In genomic region chr6:22447862-22448261, GRCh38 we compare ENCODE assay signal across 19 cellular contexts.
DNase-seq lines count a peak whose midpoint lies in the region; ATAC-seq and TF ChIP-seq lines count a peak whose summit lies in the region.
"Had no signal": no experiment of that assay in that cellular context is flagged by ENCODE, and none has a peak within 500 bp of the region (broad histone marks: within the 10 kb centered on the region; RNA-seq: fewer than 3 reads in every experiment).

No MANE protein-coding gene starts in this region.

- H3K4me3 ChIP-seq in Loucy (ENCODE audit: low read length, poor library complexity, severe bottlenecking) (no peak overlapping the region), SJCRH30 (peak overlapping the region; percentile 38), fibroblast of the aortic adventitia (ENCODE audit: low read depth, low read length) (no peak overlapping the region), upper lobe of right lung (no peak overlapping the region)
- H3K4me3 ChIP-seq: K562 had no signal

- H3K9me3 Mint-ChIP-seq in T-helper 2 cell treated with Interferon-gamma antibody and Interleukin-4, amounts not matched to agents 5 μg/mL and 100 μg/mL, for 36 hours: peaks cover 4% of the 10 kb centered on the region
- H3K9me3 Mint-ChIP-seq: activated CD4-positive, alpha-beta T cell treated with anti-CD3 and anti-CD28 coated beads, Interleukin-2, amount 10 ng/mL, durations not matched to agents 24 days and 14 days had no signal

- no peaks in the 10 kb centered on the region for H3K4me1 Mint-ChIP-seq in T-helper 2 cell treated with Interferon-gamma antibody and Interleukin-4, amounts not matched to agents 5 μg/mL and 100 μg/mL, for 36 hours (ENCODE audit: low read depth)
- H3K4me1 Mint-ChIP-seq: activated CD4-positive, alpha-beta T cell treated with anti-CD3 and anti-CD28 coated beads, Interleukin-2, amount 10 ng/mL, durations not matched to agents 24 days and 14 days had no signal

- no peaks in the 10 kb centered on the region for H3K27me3 Mint-ChIP-seq in T-helper 2 cell treated with Interferon-gamma antibody and Interleukin-4, amounts not matched to agents 5 μg/mL and 100 μg/mL, for 36 hours (ENCODE audit: low read depth)
- H3K27me3 Mint-ChIP-seq: activated CD4-positive, alpha-beta T cell treated with anti-CD3 and anti-CD28 coated beads, Interleukin-2, amount 10 ng/mL, durations not matched to agents 24 days and 14 days had no signal

- H3K9me2 ChIP-seq in Loucy (replicated peaks; ENCODE audit: low read depth, low read length): no peaks in the 10 kb centered on the region

- peaks cover 16% of the 10 kb centered on the region for H3K4me1 ChIP-seq in Loucy (ENCODE audit: insufficient read depth, low read length, poor library complexity, severe bottlenecking)
- H3K4me1 ChIP-seq in SJCRH30: peaks cover 6% of the 10 kb centered on the region
- H3K4me1 ChIP-seq in upper lobe of right lung: peaks cover 4% of the 10 kb centered on the region
- H3K4me1 ChIP-seq: foreskin keratinocyte had no signal

- no peak overlapping the region for H3K4me3 Mint-ChIP-seq in T-helper 2 cell treated with Interferon-gamma antibody and Interleukin-4, amounts not matched to agents 5 μg/mL and 100 μg/mL, for 36 hours
- H3K4me3 Mint-ChIP-seq: activated CD4-positive, alpha-beta T cell treated with anti-CD3 and anti-CD28 coated beads, Interleukin-2, amount 10 ng/mL, durations not matched to agents 24 days and 14 days had no signal

- H3K79me2 ChIP-seq in Loucy (ENCODE audit: insufficient read depth, low read length): no peaks in the 10 kb centered on the region

- no peak overlapping the region for H3K9ac ChIP-seq in Loucy (ENCODE audit: low read depth, low read length, poor library complexity, severe bottlenecking)

- ATAC-seq in upper lobe of right lung: no peak
- ATAC-seq: foreskin keratinocyte, HCT116, K562 had no signal

- H3K4me2 ChIP-seq in Loucy (ENCODE audit: low read depth, low read length, poor library complexity, severe bottlenecking): no peak overlapping the region

- no peak for TF ChIP-seq CTCF in Loucy (conservative IDR thresholded peaks at IDR 0.05; ENCODE audit: low read length)
- no peak for TF ChIP-seq CTCF in fibroblast of the aortic adventitia (IDR thresholded peaks at IDR 0.05; ENCODE audit: insufficient read depth, low read length)
- TF ChIP-seq CTCF in upper lobe of right lung (IDR thresholded peaks at IDR 0.05): no peak

- no peaks in the 10 kb centered on the region for H3K27me3 ChIP-seq in Loucy (ENCODE audit: insufficient read depth, low read length, poor library complexity, severe bottlenecking)
- H3K27me3 ChIP-seq in SJCRH30: no peaks in the 10 kb centered on the region
- no peaks in the 10 kb centered on the region for H3K27me3 ChIP-seq in upper lobe of right lung
- H3K27me3 ChIP-seq: foreskin keratinocyte had no signal

- intact Hi-C loops in upper lobe of right lung (cut with DNase I): no loop called here

- H3K36me3 ChIP-seq in Loucy (ENCODE audit: insufficient read depth, low read length) (no peaks in the 10 kb centered on the region), SJCRH30 (no peaks in the 10 kb centered on the region), upper lobe of right lung (no peaks in the 10 kb centered on the region)

- H3K27ac Mint-ChIP-seq in T-helper 2 cell treated with Interferon-gamma antibody and Interleukin-4, amounts not matched to agents 5 μg/mL and 100 μg/mL, for 36 hours: no peak overlapping the region
- H3K27ac Mint-ChIP-seq: activated CD4-positive, alpha-beta T cell treated with anti-CD3 and anti-CD28 coated beads, Interleukin-2, amount 10 ng/mL, durations not matched to agents 24 days and 14 days had no signal

- peak overlapping the region; percentile 29; the same call in 1 of the 2 replicates for H3K27ac ChIP-seq in SJCRH30
- H3K27ac ChIP-seq in upper lobe of right lung: no peak overlapping the region
- H3K27ac ChIP-seq: foreskin keratinocyte had no signal

- no peak for DNase-seq in SJCRH30
- peak; percentile 5 for DNase-seq in fibroblast of the aortic adventitia (ENCODE audit: low read depth)
- peak; percentile 52 for DNase-seq in retina
- no peak for DNase-seq in T-helper 2 cell treated with Interferon-gamma antibody and Interleukin-4, amounts not matched to agents 5 μg/mL and 100 μg/mL, for 36 hours (ENCODE audit: low spot score)
- no peak for DNase-seq in upper lobe of right lung
- no peak for DNase-seq in NOMO-1 (lab: John Stamatoyannopoulos, UW; ENCODE audit: unreplicated experiment in 2 of 2)
- no peak for DNase-seq in NCI-H2196 (lab: John Stamatoyannopoulos, UW; ENCODE audit: unreplicated experiment)
- DNase-seq: activated CD4-positive, alpha-beta T cell treated with anti-CD3 and anti-CD28 coated beads, Interleukin-2, amount 10 ng/mL, durations not matched to agents 24 days and 14 days; activated effector memory CD4-positive, alpha-beta T cell treated with Interleukin-2 at 50 U/mL for 16 hours; cerebellar nuclear complex; foreskin keratinocyte; NCI-H2029 treated with DMSO at 0.1 percent for 48 hours; small intestine; stimulated activated CD4-positive, alpha-beta T cell treated with anti-CD3 and anti-CD28 coated beads, Interleukin-4, amount 100 ng/mL, for 4 hours; substantia nigra had no signal

- peak overlapping the region; percentile 70 for H2AFZ ChIP-seq in Loucy (ENCODE audit: low read length)

- H3K9me3 ChIP-seq in Loucy (ENCODE audit: insufficient read depth, low read depth, low read length): no peaks in the 10 kb centered on the region
- no peaks in the 10 kb centered on the region for H3K9me3 ChIP-seq in SJCRH30 (replicated peaks)
- no peaks in the 10 kb centered on the region for H3K9me3 ChIP-seq in upper lobe of right lung
- H3K9me3 ChIP-seq: Caco-2 had no signal

- H4K20me1 ChIP-seq in Loucy (ENCODE audit: insufficient read depth, low read length, poor library complexity, severe bottlenecking): no peaks in the 10 kb centered on the region

- no peaks in the 10 kb centered on the region for H3K36me3 Mint-ChIP-seq in T-helper 2 cell treated with Interferon-gamma antibody and Interleukin-4, amounts not matched to agents 5 μg/mL and 100 μg/mL, for 36 hours (ENCODE audit: low read depth)

- no peaks in the 10 kb centered on the region for H3F3A ChIP-seq in Loucy (ENCODE audit: low read depth)

Comparison
In these comparisons a context has a peak if more than half of its experiments do, and no peak if none do; other contexts are left out.
1. DNase-seq: peak in fibroblast of the aortic adventitia (single experiment) and retina (single experiment); none in SJCRH30 (0 of 2), T-helper 2 cell treated with Interferon-gamma antibody and Interleukin-4, amounts not matched to agents 5 μg/mL and 100 μg/mL, for 36 hours (single experiment), upper lobe of right lung (single experiment), NOMO-1 (0 of 2) and NCI-H2196 (single experiment).